ENCODE assay signal across 18 cellular contexts in the genomic region with DNA sequence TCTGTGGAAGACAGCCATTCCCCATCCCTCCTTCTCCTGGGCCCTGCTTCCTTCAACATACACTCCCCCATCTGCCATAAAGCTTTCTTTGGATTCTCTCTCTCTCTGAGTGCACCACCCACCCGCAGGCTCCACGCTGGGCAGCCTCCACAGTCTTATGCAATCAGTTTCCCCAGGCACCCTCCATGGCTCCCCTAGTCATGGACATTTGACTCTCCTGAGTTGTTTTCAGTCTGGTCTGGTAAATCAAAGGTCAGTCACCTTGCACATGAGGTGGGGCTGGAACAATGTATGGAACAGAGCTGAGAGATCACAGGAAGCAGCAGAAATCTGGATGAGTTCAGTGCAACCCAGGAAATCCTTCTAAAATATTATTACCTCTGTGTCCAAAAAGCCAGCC.
"Had no signal": no experiment of that assay in that cellular context is flagged by ENCODE, and none has a peak within 500 bp of the region (broad histone marks: within the 10 kb centered on the region; RNA-seq: fewer than 3 reads in every experiment).

No MANE protein-coding gene starts in this region.

- H3K27ac ChIP-seq: HL-60 had no signal

- DNase-seq: KBM-7, MV-4-11, NCI-H1048, NCI-H1105, NCI-H1417, NCI-H1436 treated with DMSO at 0.1 percent for 48 hours, NCI-H1694, NCI-H187 treated with DMSO at 0.1 percent for 48 hours, NCI-H2029 treated with DMSO at 0.1 percent for 48 hours, NCI-H2171 treated with DMSO at 0.1 percent for 48 hours, NCI-H2227 treated with DMSO at 0.1 percent for 48 hours, NCI-H524, NCI-H526 treated with DMSO at 0.1 percent for 48 hours, NCI-H774, RPMI8226, SHP77, SK-N-SH had no signal

- H3K4me2 ChIP-seq: SK-N-SH had no signal

- H3K9me3 ChIP-seq: SK-N-SH had no signal

- H3K9ac ChIP-seq: SK-N-SH had no signal
